ENCODE assay signal across 1 cellular context in genomic region chr11:47552581-47553416, GRCh38.
TF ChIP-seq lines count a peak whose summit lies in the region.

Gene CELF1, minus strand, starts transcription at chr11:47553132. Its CDS starts 53,609 bp downstream, at chr11:47499523.

TF ChIP-seq in WTC11, 78 proteins besides CTCF, POLR2A, EP300 and RAD21 (continued from another document and continues in another):
- TF ChIP-seq ZSCAN18 (CRISPR knock-in tag; IDR thresholded peaks at IDR 0.05) = no peak
- TF ChIP-seq NR2C2 (CRISPR knock-in tag; IDR thresholded peaks at IDR 0.05) = no peak
- no peak for TF ChIP-seq CREB1 (CRISPR knock-in tag; IDR thresholded peaks at IDR 0.05)
- no peak for TF ChIP-seq MXD4 (CRISPR knock-in tag; IDR thresholded peaks at IDR 0.05; ENCODE audit: borderline replicate concordance)
- peak; percentile 15; the same call in 1 of the 2 replicates for TF ChIP-seq ARID4B (CRISPR knock-in tag; IDR thresholded peaks at IDR 0.05; ENCODE audit: borderline replicate concordance)
- TF ChIP-seq, protein P1, sequence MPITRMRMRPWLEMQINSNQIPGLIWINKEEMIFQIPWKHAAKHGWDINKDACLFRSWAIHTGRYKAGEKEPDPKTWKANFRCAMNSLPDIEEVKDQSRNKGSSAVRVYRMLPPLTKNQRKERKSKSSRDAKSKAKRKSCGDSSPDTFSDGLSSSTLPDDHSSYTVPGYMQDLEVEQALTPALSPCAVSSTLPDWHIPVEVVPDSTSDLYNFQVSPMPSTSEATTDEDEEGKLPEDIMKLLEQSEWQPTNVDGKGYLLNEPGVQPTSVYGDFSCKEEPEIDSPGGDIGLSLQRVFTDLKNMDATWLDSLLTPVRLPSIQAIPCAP (CRISPR knock-in tag; IDR thresholded peaks at IDR 0.05) = no peak
- TF ChIP-seq, protein P2, sequence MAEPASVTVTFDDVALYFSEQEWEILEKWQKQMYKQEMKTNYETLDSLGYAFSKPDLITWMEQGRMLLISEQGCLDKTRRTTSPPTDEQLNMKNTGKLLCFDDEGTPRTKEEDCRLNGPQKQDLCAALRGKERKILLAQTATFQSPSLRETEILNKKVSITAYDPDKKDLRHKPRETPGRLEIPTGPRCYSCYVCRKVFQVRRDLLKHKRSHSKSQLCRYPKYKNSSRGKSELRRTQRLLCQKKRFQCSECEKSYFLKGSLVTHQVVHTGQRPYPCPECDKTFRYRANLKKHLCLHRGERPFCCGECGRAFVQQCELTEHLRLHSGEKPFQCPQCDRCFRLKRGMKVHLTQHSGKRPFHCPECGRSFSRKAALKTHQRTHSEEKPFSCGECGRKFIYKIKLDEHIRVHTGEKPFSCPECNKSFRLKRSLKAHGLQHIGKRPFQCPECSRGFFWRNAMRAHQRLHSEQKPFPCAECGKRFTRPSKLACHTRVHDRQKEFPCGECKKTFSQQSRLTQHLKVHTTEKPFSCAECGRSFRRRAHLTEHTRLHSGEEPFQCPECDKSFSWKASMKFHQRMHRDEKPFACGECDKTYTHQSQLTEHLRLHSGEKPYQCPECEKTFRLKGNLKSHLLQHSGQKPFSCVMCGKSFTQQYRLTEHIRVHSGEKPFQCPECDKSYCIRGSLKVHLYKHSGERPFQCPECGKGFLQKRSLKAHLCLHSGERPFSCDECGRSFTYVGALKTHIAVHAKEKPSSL (CRISPR knock-in tag; conservative IDR thresholded peaks at IDR 0.05) = no peak
- peak; percentile 92 for TF ChIP-seq SP1 (CRISPR knock-in tag; conservative IDR thresholded peaks at IDR 0.05)
- TF ChIP-seq ZNF532 (CRISPR knock-in tag; IDR thresholded peaks at IDR 0.05; ENCODE audit: borderline replicate concordance) = no peak
- TF ChIP-seq OVOL2 (CRISPR knock-in tag; IDR thresholded peaks at IDR 0.05; ENCODE audit: borderline replicate concordance) = no peak
- 0 out of 2 replicates have a peak, but pooled peaks have one; percentile 1 for TF ChIP-seq FOXP4 (CRISPR knock-in tag; IDR thresholded peaks at IDR 0.05)
- TF ChIP-seq, protein P3, sequence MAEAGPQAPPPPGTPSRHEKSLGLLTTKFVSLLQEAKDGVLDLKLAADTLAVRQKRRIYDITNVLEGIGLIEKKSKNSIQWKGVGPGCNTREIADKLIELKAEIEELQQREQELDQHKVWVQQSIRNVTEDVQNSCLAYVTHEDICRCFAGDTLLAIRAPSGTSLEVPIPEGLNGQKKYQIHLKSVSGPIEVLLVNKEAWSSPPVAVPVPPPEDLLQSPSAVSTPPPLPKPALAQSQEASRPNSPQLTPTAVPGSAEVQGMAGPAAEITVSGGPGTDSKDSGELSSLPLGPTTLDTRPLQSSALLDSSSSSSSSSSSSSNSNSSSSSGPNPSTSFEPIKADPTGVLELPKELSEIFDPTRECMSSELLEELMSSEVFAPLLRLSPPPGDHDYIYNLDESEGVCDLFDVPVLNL (CRISPR knock-in tag; IDR thresholded peaks at IDR 0.05; ENCODE audit: borderline replicate concordance, low read depth) = no peak; the same call in 1 of the 2 replicates
- TF ChIP-seq ZNF512 (CRISPR knock-in tag; IDR thresholded peaks at IDR 0.05; ENCODE audit: borderline replicate concordance) = no peak
- TF ChIP-seq ATF1 (CRISPR knock-in tag; IDR thresholded peaks at IDR 0.05) = no peak; the same call in 1 of the 2 replicates
- no peak for TF ChIP-seq STAT6 (CRISPR knock-in tag; conservative IDR thresholded peaks at IDR 0.05; ENCODE audit: low read depth)
- TF ChIP-seq, protein P4, sequence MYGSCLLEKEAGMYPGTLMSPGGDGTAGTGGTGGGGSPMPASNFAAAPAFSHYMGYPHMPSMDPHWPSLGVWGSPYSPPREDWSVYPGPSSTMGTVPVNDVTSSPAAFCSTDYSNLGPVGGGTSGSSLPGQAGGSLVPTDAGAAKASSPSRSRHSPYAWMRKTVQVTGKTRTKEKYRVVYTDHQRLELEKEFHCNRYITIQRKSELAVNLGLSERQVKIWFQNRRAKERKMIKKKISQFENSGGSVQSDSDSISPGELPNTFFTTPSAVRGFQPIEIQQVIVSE (CRISPR knock-in tag; IDR thresholded peaks at IDR 0.05; ENCODE audit: borderline replicate concordance) = no peak
- no peak for TF ChIP-seq TEAD4 (CRISPR knock-in tag; IDR thresholded peaks at IDR 0.05)
- TF ChIP-seq RORB (CRISPR knock-in tag; IDR thresholded peaks at IDR 0.05) = no peak
- no peak for TF ChIP-seq TCF7 (CRISPR knock-in tag; IDR thresholded peaks at IDR 0.05; ENCODE audit: low read depth)
- TF ChIP-seq ZBTB43 (CRISPR knock-in tag; IDR thresholded peaks at IDR 0.05) = no peak; the same call in 1 of the 2 replicates
- no peak for TF ChIP-seq ZNF121 (CRISPR knock-in tag; IDR thresholded peaks at IDR 0.05)
- TF ChIP-seq ATF6 (CRISPR knock-in tag; IDR thresholded peaks at IDR 0.05) = no peak
